ENCODE assay signal across 1 cellular context in genomic region chr16:78768723-78769122, GRCh38.
TF ChIP-seq lines count a peak whose summit lies in the region.

No MANE protein-coding gene starts in this region.

TF ChIP-seq in SK-N-SH, 30 proteins besides CTCF, POLR2A, EP300 and RAD21 (continued from another document):
- TF ChIP-seq PBX3 (IDR thresholded peaks at IDR 0.05) (no peak), YY1 (IDR thresholded peaks at IDR 0.05; ENCODE audit: low read depth) (no peak)
TF ChIP-seq in SK-N-SH: peak in this region for 0.
